ENCODE assay signal across 20 cellular contexts in the genomic region with DNA sequence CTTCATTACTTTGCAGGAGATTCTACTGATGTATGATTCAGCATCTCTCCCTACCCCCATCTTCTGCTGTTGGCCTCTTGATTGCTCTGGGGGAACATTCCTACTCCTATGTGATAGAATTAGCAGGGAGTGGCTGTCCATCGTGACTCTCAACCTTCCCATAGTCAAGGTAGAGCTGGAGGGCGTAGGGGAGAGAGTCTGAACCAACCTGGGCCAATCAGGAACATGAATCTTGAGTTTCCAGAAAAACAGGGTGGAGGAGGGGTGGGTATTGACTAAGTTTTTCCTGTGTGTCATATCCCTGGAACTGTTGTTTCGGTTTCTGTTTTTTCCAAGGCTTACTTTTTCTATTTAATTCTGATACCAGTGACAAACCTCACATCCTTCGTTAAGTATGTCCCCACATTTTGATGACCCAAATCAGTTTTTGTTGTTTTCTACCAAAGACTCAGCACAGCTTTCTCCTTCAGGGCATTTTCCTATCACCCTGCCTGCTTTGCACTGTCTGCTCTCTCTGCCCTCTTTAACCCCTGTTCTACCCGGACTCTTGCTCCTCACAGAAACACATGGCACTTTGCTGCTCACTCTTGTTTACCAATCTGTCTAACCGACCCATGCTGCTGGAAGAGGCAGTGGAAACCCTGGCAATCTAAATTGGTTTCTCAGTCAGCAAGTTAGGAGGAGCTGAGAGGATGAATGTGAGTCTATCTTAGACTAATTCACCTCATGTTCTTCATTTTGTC.
DNase-seq lines count a peak whose midpoint lies in the region; ATAC-seq, FAIRE-seq and TF ChIP-seq lines count a peak whose summit lies in the region.
"Had no signal": no experiment of that assay in that cellular context is flagged by ENCODE, and none has a peak within 500 bp of the region (broad histone marks: within the 10 kb centered on the region; RNA-seq: fewer than 3 reads in every experiment).

No MANE protein-coding gene starts in this region.

- DNase-seq in EH (ENCODE audit: low read depth) = peak; percentile 34
- DNase-seq in RCC 7860 (ENCODE audit: low spot score) = peak; percentile 31
- DNase-seq in epithelial cell of esophagus (ENCODE audit: low read depth) = peak; percentile 84
- DNase-seq in suprapubic skin (ENCODE audit: low spot score in 2 of 2) = no peak
- DNase-seq in DMS 273 (lab: John Stamatoyannopoulos, UW; ENCODE audit: unreplicated experiment) = no peak
- DNase-seq in stomach = no peak
- DNase-seq: activated B cell treated with CpG ODN at 0.5 μM for 24 hours; Caco-2; effector memory CD4-positive, alpha-beta T cell; KG1; left lung; NCI-H1105 treated with DMSO at 0.1 percent for 48 hours; NCI-H748 treated with DMSO at 0.1 percent for 48 hours; right lobe of liver; stimulated activated CD4-positive, alpha-beta T cell treated with anti-CD3 and anti-CD28 coated beads, Interleukin-2, amount 100 ng/mL, for 24 hours; T-cell had no signal

- H3K4me3 ChIP-seq in epithelial cell of esophagus (ENCODE audit: low read length) = no peak overlapping the region
- H3K4me3 ChIP-seq in mesodermal cell (ENCODE audit: extremely low read depth, insufficient read depth, low read length, poor library complexity, severe bottlenecking) = no peak overlapping the region
- no peak overlapping the region for H3K4me3 ChIP-seq in suprapubic skin
- no peak overlapping the region for H3K4me3 ChIP-seq in stomach
- H3K4me3 ChIP-seq: gastroesophageal sphincter, GM23338, left lung, right lobe of liver had no signal

- H3K27me3 ChIP-seq in suprapubic skin (no peaks in the 10 kb centered on the region), stomach (no peaks in the 10 kb centered on the region)
- H3K27me3 ChIP-seq: gastroesophageal sphincter, left lung, right lobe of liver had no signal

- no peak for TF ChIP-seq EP300 in suprapubic skin (IDR thresholded peaks at IDR 0.05)
- TF ChIP-seq EP300 in stomach (IDR thresholded peaks at IDR 0.05) = no peak

- H3K9me3 ChIP-seq in mesodermal cell (ENCODE audit: control insufficient read depth, low read length) (peaks cover 9% of the 10 kb centered on the region), suprapubic skin (peaks cover 7% of the 10 kb centered on the region), stomach (peaks cover 0 to 20% (median 11%) of the 10 kb centered on the region in 4 donors)
- H3K9me3 ChIP-seq: Caco-2, right lobe of liver had no signal

- H3K36me3 ChIP-seq in mesodermal cell (ENCODE audit: control insufficient read depth, insufficient read depth, low read length) = no peaks in the 10 kb centered on the region
- H3K36me3 ChIP-seq in suprapubic skin = no peaks in the 10 kb centered on the region
- H3K36me3 ChIP-seq in stomach = no peaks in the 10 kb centered on the region
- H3K36me3 ChIP-seq: gastroesophageal sphincter, left lung, right lobe of liver had no signal

- H3K27ac ChIP-seq in mesodermal cell (ENCODE audit: low read depth, low read length, severe bottlenecking) (peak overlapping the region; percentile 48), suprapubic skin (no peak overlapping the region), stomach (no peak overlapping the region)
- H3K27ac ChIP-seq: gastroesophageal sphincter, left lung, right lobe of liver had no signal

- intact Hi-C loops in stomach (cut with DNase I; ENCODE audit: low total_unique reads) = no loop called here

- TF ChIP-seq POLR2A in suprapubic skin (IDR thresholded peaks at IDR 0.05) (no peak), stomach (IDR thresholded peaks at IDR 0.05) (no peak)

- no peak for ATAC-seq in GM21381 (IDR thresholded peaks at IDR 0.05; ENCODE audit: unreplicated experiment)
- ATAC-seq: gastroesophageal sphincter, GM23338, left lung, T-cell had no signal

- TF ChIP-seq CTCF in epithelial cell of esophagus (IDR thresholded peaks at IDR 0.05; ENCODE audit: insufficient read depth, low read depth, low read length, missing control alignments) = no peak
- no peak for TF ChIP-seq CTCF in suprapubic skin (IDR thresholded peaks at IDR 0.05)
- TF ChIP-seq CTCF in stomach (IDR thresholded peaks at IDR 0.05) = no peak

- peaks cover 12% of the 10 kb centered on the region for H3K4me1 ChIP-seq in mesodermal cell (ENCODE audit: control insufficient read depth, insufficient read depth, low read length, poor library complexity, severe bottlenecking)
- H3K4me1 ChIP-seq in suprapubic skin = no peaks in the 10 kb centered on the region
- no peaks in the 10 kb centered on the region for H3K4me1 ChIP-seq in stomach
- H3K4me1 ChIP-seq: Caco-2, gastroesophageal sphincter, left lung, right lobe of liver had no signal

- FAIRE-seq in RCC 7860 (lab: Jason Lieb, UNC) = no peak

- WGBS in mesodermal cell (ENCODE audit: insufficient coverage in 2 of 2), 2 experiments = 86 to 92% methylated on average over 4 of the region's 6 CpGs
- WGBS in suprapubic skin = 33% methylated on average over 6 of the region's 6 CpGs
- WGBS in stomach, 5 donors = 36 to 49% (median 41%) methylated on average over 6 of the region's 6 CpGs

Comparison
In these comparisons a context has a peak if more than half of its experiments do, and no peak if none do; other contexts are left out.
1. DNase-seq: peak in EH (single experiment), RCC 7860 (single experiment) and epithelial cell of esophagus (single experiment); none in suprapubic skin (0 of 2), DMS 273 (single experiment) and stomach (single experiment).